In the genomic region with DNA sequence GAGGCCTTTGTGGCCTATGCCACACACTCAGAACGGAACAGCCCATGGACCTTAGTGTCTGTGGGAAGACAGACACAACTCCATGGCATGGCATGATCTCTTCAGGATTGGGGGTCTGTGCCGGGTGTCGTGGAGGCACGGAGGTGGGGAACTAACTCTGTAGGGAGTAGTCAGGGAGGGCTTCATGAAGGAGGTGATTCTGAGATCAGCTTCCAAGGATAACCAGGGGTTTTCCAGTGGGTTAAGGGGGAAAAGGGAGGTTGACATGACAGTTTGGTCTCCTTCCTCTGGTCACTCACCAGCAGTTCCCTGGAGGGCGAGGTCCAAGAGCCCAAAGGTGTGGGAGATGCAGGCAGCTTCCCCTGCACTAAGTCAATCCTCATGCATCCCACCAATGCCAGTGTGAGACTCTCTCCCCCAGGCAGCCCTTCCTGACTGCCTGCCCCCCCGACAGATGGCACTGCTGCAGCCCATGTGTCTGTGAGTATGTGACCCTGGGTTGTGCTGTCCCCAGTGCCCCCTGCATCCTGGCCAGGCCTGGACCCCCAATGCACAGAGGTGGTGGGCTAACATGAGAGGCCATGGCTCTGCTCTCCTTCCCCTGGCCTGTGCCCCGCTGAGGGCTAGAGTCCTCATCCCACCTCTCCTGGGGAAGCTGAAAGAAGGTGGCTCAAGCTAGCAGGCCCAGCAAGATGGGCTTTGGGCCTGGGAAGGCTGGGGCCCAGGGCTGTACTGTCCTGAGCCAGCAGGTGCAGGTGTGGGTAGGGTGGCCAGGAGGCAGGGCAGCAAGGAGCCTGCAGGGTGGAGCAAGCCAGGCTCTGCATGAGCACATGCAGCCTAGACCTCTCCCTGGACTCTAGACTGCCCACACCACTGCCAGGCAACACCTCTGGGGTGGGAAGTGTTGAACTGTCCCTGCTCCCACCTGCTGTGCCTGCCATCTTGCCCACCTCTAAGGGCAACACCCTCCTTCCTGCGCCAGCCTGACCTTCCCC, we compare ENCODE assay signal across 11 cellular contexts. TPM values are rescaled to one million over a fixed set of nuclear protein-coding genes. Genes with fewer than 3 reads are reported as not detected.
DNase-seq lines count a peak whose midpoint lies in the region; ATAC-seq and TF ChIP-seq lines count a peak whose summit lies in the region.
"Had no signal": no experiment of that assay in that cellular context is flagged by ENCODE, and none has a peak within 500 bp of the region (broad histone marks: within the 10 kb centered on the region; RNA-seq: fewer than 3 reads in every experiment).

No MANE protein-coding gene starts in this region.

- H3K36me3 ChIP-seq in H7 (replicated peaks; ENCODE audit: control insufficient read depth, insufficient read depth, low read length) (no peaks in the 10 kb centered on the region), spleen (no peaks in the 10 kb centered on the region)

- H3K4me1 ChIP-seq in right cardiac atrium (ENCODE audit: control insufficient read depth, insufficient read depth, low read length): no peaks in the 10 kb centered on the region
- peaks cover 3 to 59% (median 40%) of the 10 kb centered on the region in 6 donors for H3K4me1 ChIP-seq in spleen

- no peaks in the 10 kb centered on the region for H3K9me3 ChIP-seq in right cardiac atrium (ENCODE audit: control insufficient read depth, low read length)
- H3K9me3 ChIP-seq in spleen: no peaks in the 10 kb centered on the region

- no peak overlapping the region for H3K4me3 ChIP-seq in H7 (ENCODE audit: insufficient read depth, low read depth, low read length)
- H3K4me3 ChIP-seq in right cardiac atrium (ENCODE audit: low read length): no peak overlapping the region
- peak overlapping the region in 1 of 8 donors; percentile 78 for H3K4me3 ChIP-seq in spleen

- intact Hi-C loops in right cardiac atrium (cut with DNase I) (no loop called here), spleen (cut with DNase I; ENCODE audit: low total_unique reads) (no loop called here)

- no peak for TF ChIP-seq CTCF in spleen (IDR thresholded peaks at IDR 0.05 in 8 of 11, conservative IDR thresholded peaks at IDR 0.05 in 3 of 11)

- ATAC-seq in right cardiac atrium (no peak), HG03460 (IDR thresholded peaks at IDR 0.05; ENCODE audit: unreplicated experiment) (no peak)

- H3K27ac ChIP-seq in right cardiac atrium (ENCODE audit: low read length) (no peak overlapping the region), spleen (peak overlapping the region in 1 of 8 donors; percentile 88)

- DNase-seq in H7 (peak; percentile 44), right cardiac atrium (peak; percentile 3 to 24 (median 23)), spleen (peak; percentile 71), NCI-H2196 (lab: John Stamatoyannopoulos, UW; ENCODE audit: unreplicated experiment) (no peak), putamen (ENCODE audit: low spot score) (no peak)
- DNase-seq in activated CD8-positive, alpha-beta memory T cell treated with anti-CD3 and anti-CD28 coated beads, Interleukin-2, amount 50 U/mL, for 4 hours: peak; percentile 9
- DNase-seq: cerebellar nuclear complex, KBM-7, naive B cell, NCI-H2029 treated with DMSO at 0.1 percent for 48 hours had no signal

- H3K27me3 ChIP-seq in H7 (ENCODE audit: control insufficient read depth, insufficient read depth, low read length): peaks cover 48% of the 10 kb centered on the region
- no peaks in the 10 kb centered on the region for H3K27me3 ChIP-seq in right cardiac atrium (ENCODE audit: control insufficient read depth, insufficient read depth)
- peaks cover 3 to 50% (median 25%) of the 10 kb centered on the region in 7 donors for H3K27me3 ChIP-seq in spleen (replicated peaks in 1 of 7)

- 87% methylated on average over 8 of the region's 8 CpGs for WGBS in right cardiac atrium
- WGBS in spleen, 5 donors: 87 to 94% (median 91%) methylated on average over 7 to 8 of the region's 8 CpGs

- no peak for TF ChIP-seq POLR2A in spleen (IDR thresholded peaks at IDR 0.05)

RNA-seq across cellular contexts. Expression of a gene that starts 39.7 kb away (rescaled TPM):
- 31.0 and 41.3 TPM in 2 replicates for total RNA-seq in H7 (2014; rRNA removed; shearing (Covaris generic))
- total RNA-seq in right cardiac atrium: 1 to 10 TPM; 2.0 to 3.4 (median 3.0) TPM
- 1.6 TPM for polyA plus RNA-seq in right cardiac atrium
- total RNA-seq in spleen: 1 to 10 TPM; 2.5 to 7.1 (median 3.6) TPM
- 1 to 10 TPM; 1.9 to 3.1 (median 2.1) TPM for polyA plus RNA-seq in spleen

Comparison
In these comparisons a context has a peak if more than half of its experiments do, and no peak if none do; other contexts are left out.
1. DNase-seq: peak in H7 (single experiment), activated CD8-positive, alpha-beta memory T cell treated with anti-CD3 and anti-CD28 coated beads, Interleukin-2, amount 50 U/mL, for 4 hours (single experiment), right cardiac atrium (3 of 3) and spleen (single experiment); none in NCI-H2196 (single experiment) and putamen (single experiment).